26 cellular contexts compared by ENCODE assay signal in the genomic region with DNA sequence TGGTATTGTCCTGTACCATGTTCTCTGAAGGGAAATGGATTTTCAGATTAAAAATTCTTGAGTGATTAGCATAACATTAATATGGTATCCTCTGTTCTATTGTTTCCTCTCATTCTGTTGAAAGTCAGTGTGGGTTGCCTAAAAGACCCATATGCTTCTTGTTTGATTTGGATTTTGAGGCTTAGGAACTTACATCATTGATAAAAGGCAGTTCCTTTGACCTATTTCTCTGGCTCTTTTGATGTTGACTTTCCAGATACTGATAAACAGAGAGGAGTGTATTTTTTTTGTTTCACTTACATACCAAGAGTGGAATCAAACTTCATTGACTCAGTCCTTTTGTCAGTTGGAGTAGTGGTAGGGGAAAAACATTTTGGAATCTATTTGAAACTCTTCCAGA. TPM values are rescaled to one million over a fixed set of nuclear protein-coding genes. Genes with fewer than 3 reads are reported as not detected.
DNase-seq lines count a peak whose midpoint lies in the region; ATAC-seq and TF ChIP-seq lines count a peak whose summit lies in the region.
"Had no signal": no experiment of that assay in that cellular context is flagged by ENCODE, and none has a peak within 500 bp of the region (broad histone marks: within the 10 kb centered on the region; RNA-seq: fewer than 3 reads in every experiment).

No MANE protein-coding gene starts in this region.

- H3K27me3 Mint-ChIP-seq in H9 (ENCODE audit: low read depth) (no peaks in the 10 kb centered on the region), type B pancreatic cell (no peaks in the 10 kb centered on the region)
- H3K27me3 Mint-ChIP-seq in activated T-helper 17 cell treated with anti-CD3 and anti-CD28 coated beads, Interleukin-2, amount 50 U/mL, for 72 hours = no peaks in the 10 kb centered on the region

- no peak overlapping the region for H2BK5ac ChIP-seq in H9 (ENCODE audit: insufficient read length, low read length)

- H4K5ac ChIP-seq in H9 (ENCODE audit: insufficient read length, low read depth, low read length) = no peak overlapping the region

- H3K4me2 ChIP-seq in H9 (ENCODE audit: insufficient read depth, insufficient read length, low read length) = no peak overlapping the region
- H3K4me2 ChIP-seq: A549; BLaER1 treated with 17β-estradiol and CSF1 and Interleukin-3, amounts not matched to agents 10 nM and 100 nM had no signal

- no peak overlapping the region for H2BK20ac ChIP-seq in H9 (ENCODE audit: low read depth, low read length, poor library complexity, severe bottlenecking)

- H3K14ac ChIP-seq in H9 (ENCODE audit: insufficient read depth, low read length) = no peak overlapping the region

- H4K8ac ChIP-seq in H9 (replicated peaks; ENCODE audit: insufficient read length, low read depth, low read length) = no peak overlapping the region

- H3K79me2 ChIP-seq in H9 (ENCODE audit: insufficient read depth, low read length) = no peaks in the 10 kb centered on the region

- no peak overlapping the region for H3K4ac ChIP-seq in H9 (ENCODE audit: low read depth, low read length)

- H3K4me1 Mint-ChIP-seq in H9 (peaks cover 15 to 19% of the 10 kb centered on the region in 2 experiments), type B pancreatic cell (ENCODE audit: unreplicated experiment) (no peaks in the 10 kb centered on the region)
- no peaks in the 10 kb centered on the region for H3K4me1 Mint-ChIP-seq in activated T-helper 17 cell treated with anti-CD3 and anti-CD28 coated beads, Interleukin-2, amount 50 U/mL, for 72 hours

- no peak overlapping the region for H3K9ac ChIP-seq in H9 (ENCODE audit: extremely low read depth, insufficient read length, low read length)
- H3K9ac ChIP-seq: BLaER1 treated with 17β-estradiol and CSF1 and Interleukin-3, amounts not matched to agents 10 nM and 100 nM had no signal

- no peak overlapping the region for H2BK15ac ChIP-seq in H9 (ENCODE audit: low read depth, low read length)

- intact Hi-C loops in right lobe of liver (cut with DNase I) = no loop called here

- no peak overlapping the region for H3K18ac ChIP-seq in H9 (ENCODE audit: insufficient read length, low read depth, low read length)

- H3K27ac ChIP-seq in H9 (ENCODE audit: insufficient read length, low read depth, low read length) = no peak overlapping the region
- peak overlapping the region; percentile 99 for H3K27ac ChIP-seq in cingulate gyrus (ENCODE audit: low read depth, low read length)
- H3K27ac ChIP-seq in right lobe of liver = no peak overlapping the region
- H3K27ac ChIP-seq: A549; BLaER1 treated with 17β-estradiol and CSF1 and Interleukin-3, amounts not matched to agents 10 nM and 100 nM; SJSA1 had no signal

- H2AFZ ChIP-seq in H9 (ENCODE audit: low read length) = no peak overlapping the region

- H3K36me3 Mint-ChIP-seq in H9 (ENCODE audit: insufficient read depth in 1 of 3, low read depth in 3 of 3) (peaks cover 0 to 7% (median 0%) of the 10 kb centered on the region in 3 experiments; a peak in 3 of 7 replicates), type B pancreatic cell (peaks cover 5% of the 10 kb centered on the region)
- H3K36me3 Mint-ChIP-seq in activated T-helper 17 cell treated with anti-CD3 and anti-CD28 coated beads, Interleukin-2, amount 50 U/mL, for 72 hours (ENCODE audit: low read depth) = no peaks in the 10 kb centered on the region

- H3K9me3 ChIP-seq in H9 (ENCODE audit: control insufficient read depth, low read depth, low read length) (no peaks in the 10 kb centered on the region), right lobe of liver (no peaks in the 10 kb centered on the region)
- H3K9me3 ChIP-seq: A549; BLaER1 treated with 17β-estradiol and CSF1 and Interleukin-3, amounts not matched to agents 10 nM and 100 nM; SJSA1 had no signal

- peak in 3 of 4 donors; percentile 12 to 78 (median 63) for ATAC-seq in right lobe of liver
- ATAC-seq in activated T-helper 17 cell treated with anti-CD3 and anti-CD28 coated beads, Interleukin-2, amount 50 U/mL, for 72 hours (replicated peaks) = no peak
- ATAC-seq: A549, K562 had no signal

- H3K79me1 ChIP-seq in H9 (ENCODE audit: insufficient read depth, low read depth, low read length, poor library complexity, severe bottlenecking) = no peaks in the 10 kb centered on the region

- no peaks in the 10 kb centered on the region for H4K20me1 ChIP-seq in H9 (ENCODE audit: control insufficient read depth, insufficient read depth, insufficient read length)
- H4K20me1 ChIP-seq: BLaER1 treated with 17β-estradiol and CSF1 and Interleukin-3, amounts not matched to agents 10 nM and 100 nM had no signal

- no peak overlapping the region for H3K23ac ChIP-seq in H9 (ENCODE audit: insufficient read length, low read depth, low read length)

- H3T11ph ChIP-seq in H9 (ENCODE audit: low read length) = no peak overlapping the region

- DNase-seq in H9 = no peak
- no peak for DNase-seq in right lobe of liver
- DNase-seq in type B pancreatic cell (ENCODE audit: extremely low spot score, unreplicated experiment) = no peak
- no peak for DNase-seq in germinal center (ENCODE audit: low spot score)
- no peak for DNase-seq in NCI-H524 (lab: John Stamatoyannopoulos, UW)
- DNase-seq: AML-193; CD4-positive, alpha-beta T cell; COR-L47; DMS79 treated with DMSO at 0.1 percent for 48 hours; H7; MV-4-11; NCI-H1105; NCI-H1436 treated with DMSO at 0.1 percent for 48 hours; NCI-H1930; NCI-H2107; NCI-H446; NCI-H526 treated with DMSO at 0.1 percent for 48 hours; Right ventricle myocardium superior; RPMI8226 had no signal

- H3K23me2 ChIP-seq in H9 (ENCODE audit: insufficient read length, low read depth, low read length, poor library complexity, severe bottlenecking) = no peaks in the 10 kb centered on the region

- H3K56ac ChIP-seq in H9 (ENCODE audit: insufficient read length, low read depth, low read length) = no peak overlapping the region

- no peak overlapping the region for H2BK12ac ChIP-seq in H9 (ENCODE audit: insufficient read length, low read depth, low read length)

- no peak overlapping the region for H3K4me3 ChIP-seq in right lobe of liver
- H3K4me3 ChIP-seq: A549; BLaER1 treated with 17β-estradiol and CSF1 and Interleukin-3, amounts not matched to agents 10 nM and 100 nM; K562; SJSA1 had no signal

- H3K36me3 ChIP-seq in right lobe of liver = no peaks in the 10 kb centered on the region
- H3K36me3 ChIP-seq: SJSA1 had no signal

- no peaks in the 10 kb centered on the region for H3K27me3 ChIP-seq in H9 (ENCODE audit: insufficient read depth, low read length)
- H3K27me3 ChIP-seq in right lobe of liver = no peaks in the 10 kb centered on the region
- H3K27me3 ChIP-seq: BLaER1 treated with 17β-estradiol and CSF1 and Interleukin-3, amounts not matched to agents 10 nM and 100 nM; SJSA1 had no signal

- H3K4me3 Mint-ChIP-seq in H9 = no peak overlapping the region
- H3K4me3 Mint-ChIP-seq in type B pancreatic cell = no peak overlapping the region
- no peak overlapping the region for H3K4me3 Mint-ChIP-seq in activated T-helper 17 cell treated with anti-CD3 and anti-CD28 coated beads, Interleukin-2, amount 50 U/mL, for 72 hours
- H3K4me3 Mint-ChIP-seq: CD4-positive, alpha-beta T cell had no signal

- H2AK5ac ChIP-seq in H9 (ENCODE audit: insufficient read length, low read length) = no peak overlapping the region

- no peak overlapping the region for H2BK120ac ChIP-seq in H9 (ENCODE audit: low read depth, low read length, poor library complexity, severe bottlenecking)

- H3K27ac Mint-ChIP-seq in H9 (peak overlapping the region; percentile 11 to 77 (median 33); a peak in 3 of 7 replicates), type B pancreatic cell (peak overlapping the region; percentile 14)
- H3K27ac Mint-ChIP-seq in activated T-helper 17 cell treated with anti-CD3 and anti-CD28 coated beads, Interleukin-2, amount 50 U/mL, for 72 hours = no peak overlapping the region
- H3K27ac Mint-ChIP-seq: CD4-positive, alpha-beta T cell had no signal

- H4K91ac ChIP-seq in H9 (ENCODE audit: insufficient read length, low read depth, low read length) = no peak overlapping the region

- no peak for TF ChIP-seq CTCF in H9 (conservative IDR thresholded peaks at IDR 0.05)
- no peak for TF ChIP-seq CTCF in right lobe of liver (IDR thresholded peaks at IDR 0.05)
- TF ChIP-seq CTCF in type B pancreatic cell (conservative IDR thresholded peaks at IDR 0.05) = no peak

- H3K9me3 Mint-ChIP-seq in H9 (no peaks in the 10 kb centered on the region), type B pancreatic cell (peaks cover 5% of the 10 kb centered on the region)
- no peaks in the 10 kb centered on the region for H3K9me3 Mint-ChIP-seq in activated T-helper 17 cell treated with anti-CD3 and anti-CD28 coated beads, Interleukin-2, amount 50 U/mL, for 72 hours
- H3K9me3 Mint-ChIP-seq: CD4-positive, alpha-beta T cell had no signal

- no peak for TF ChIP-seq POLR2A in right lobe of liver (IDR thresholded peaks at IDR 0.05)

- H3K4me1 ChIP-seq in H9 (ENCODE audit: insufficient read depth, low read length) = no peaks in the 10 kb centered on the region
- no peaks in the 10 kb centered on the region for H3K4me1 ChIP-seq in right lobe of liver
- H3K4me1 ChIP-seq: A549; BLaER1 treated with 17β-estradiol and CSF1 and Interleukin-3, amounts not matched to agents 10 nM and 100 nM; SJSA1 had no signal

RNA-seq across cellular contexts. Expression of a gene that starts 32.8 kb away (rescaled TPM):
- total RNA-seq in H9 (2021) (3.4 and 3.6 TPM in 2 replicates), right lobe of liver (1 to 10 TPM; 1.3 to 6.7 (median 2.1) TPM), type B pancreatic cell (ENCODE audit: low replicate concordance) (7.1 and 12.8 TPM in 2 replicates)
- under 1 TPM; 0.32 to 0.69 TPM for total RNA-seq in activated T-helper 17 cell treated with anti-CD3 and anti-CD28 coated beads, Interleukin-2, amount 50 U/mL, for 72 hours
- total RNA-seq: HT1080 had no signal
